In the genomic region with DNA sequence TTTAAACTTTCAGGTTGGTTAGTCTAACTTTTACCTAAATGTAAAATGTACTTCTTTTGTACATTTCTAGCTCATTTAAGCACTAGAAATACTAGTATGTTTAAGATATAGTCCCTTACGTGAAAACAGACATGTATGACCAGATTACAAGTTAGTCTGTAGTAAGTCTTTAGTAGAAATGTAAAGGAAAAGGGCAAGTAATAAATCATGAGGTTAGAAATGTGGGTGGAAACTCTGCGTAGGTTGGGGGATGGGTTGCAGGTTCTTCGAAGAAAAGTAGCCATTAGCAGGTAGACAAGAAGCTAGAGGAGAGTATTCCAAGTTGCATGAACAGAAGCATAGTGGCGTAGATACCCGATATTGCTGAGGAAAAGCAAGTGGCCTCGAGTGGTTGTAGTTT, we compare ENCODE assay signal across 2 cellular contexts.
TF ChIP-seq lines count a peak whose summit lies in the region.

No MANE protein-coding gene starts in this region.

TF ChIP-seq in SK-N-SH, 30 proteins besides CTCF, POLR2A, EP300 and RAD21:
- no peak for TF ChIP-seq CHD2 (IDR thresholded peaks at IDR 0.05; ENCODE audit: low read length, partially characterized antibody)
- no peak for TF ChIP-seq EZH2phosphoT487 (IDR thresholded peaks at IDR 0.05; ENCODE audit: borderline replicate concordance, low read depth)
- no peak for TF ChIP-seq NFIC (IDR thresholded peaks at IDR 0.05; ENCODE audit: borderline replicate concordance)
- no peak for TF ChIP-seq GATA2 (CRISPR knock-in tag; IDR thresholded peaks at IDR 0.05)
- TF ChIP-seq RCOR1 (IDR thresholded peaks at IDR 0.05; ENCODE audit: low read length), result no peak
- TF ChIP-seq, protein P1, sequence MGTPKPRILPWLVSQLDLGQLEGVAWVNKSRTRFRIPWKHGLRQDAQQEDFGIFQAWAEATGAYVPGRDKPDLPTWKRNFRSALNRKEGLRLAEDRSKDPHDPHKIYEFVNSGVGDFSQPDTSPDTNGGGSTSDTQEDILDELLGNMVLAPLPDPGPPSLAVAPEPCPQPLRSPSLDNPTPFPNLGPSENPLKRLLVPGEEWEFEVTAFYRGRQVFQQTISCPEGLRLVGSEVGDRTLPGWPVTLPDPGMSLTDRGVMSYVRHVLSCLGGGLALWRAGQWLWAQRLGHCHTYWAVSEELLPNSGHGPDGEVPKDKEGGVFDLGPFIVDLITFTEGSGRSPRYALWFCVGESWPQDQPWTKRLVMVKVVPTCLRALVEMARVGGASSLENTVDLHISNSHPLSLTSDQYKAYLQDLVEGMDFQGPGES (IDR thresholded peaks at IDR 0.05; ENCODE audit: low read depth, low read length), result no peak
- TF ChIP-seq USF1 (IDR thresholded peaks at IDR 0.05; ENCODE audit: borderline replicate concordance, low read depth), result no peak
- no peak for TF ChIP-seq FOXM1 (IDR thresholded peaks at IDR 0.05; ENCODE audit: low read depth)
- no peak for TF ChIP-seq SIN3A (IDR thresholded peaks at IDR 0.05; ENCODE audit: borderline replicate concordance, low read depth, low read length)
- TF ChIP-seq MEF2A (IDR thresholded peaks at IDR 0.05; ENCODE audit: borderline replicate concordance, low read depth), result no peak
- no peak for TF ChIP-seq TCF12 (IDR thresholded peaks at IDR 0.05)
- TF ChIP-seq RFX5 (IDR thresholded peaks at IDR 0.05; ENCODE audit: low read length), result no peak
- TF ChIP-seq TEAD4 (IDR thresholded peaks at IDR 0.05; ENCODE audit: borderline replicate concordance, insufficient read depth), result no peak
- TF ChIP-seq RXRA (IDR thresholded peaks at IDR 0.05; ENCODE audit: borderline replicate concordance, low read depth), result no peak
- TF ChIP-seq TAF1 (IDR thresholded peaks at IDR 0.05; ENCODE audit: borderline replicate concordance, low read depth, low read length), result no peak
- TF ChIP-seq, protein P2, sequence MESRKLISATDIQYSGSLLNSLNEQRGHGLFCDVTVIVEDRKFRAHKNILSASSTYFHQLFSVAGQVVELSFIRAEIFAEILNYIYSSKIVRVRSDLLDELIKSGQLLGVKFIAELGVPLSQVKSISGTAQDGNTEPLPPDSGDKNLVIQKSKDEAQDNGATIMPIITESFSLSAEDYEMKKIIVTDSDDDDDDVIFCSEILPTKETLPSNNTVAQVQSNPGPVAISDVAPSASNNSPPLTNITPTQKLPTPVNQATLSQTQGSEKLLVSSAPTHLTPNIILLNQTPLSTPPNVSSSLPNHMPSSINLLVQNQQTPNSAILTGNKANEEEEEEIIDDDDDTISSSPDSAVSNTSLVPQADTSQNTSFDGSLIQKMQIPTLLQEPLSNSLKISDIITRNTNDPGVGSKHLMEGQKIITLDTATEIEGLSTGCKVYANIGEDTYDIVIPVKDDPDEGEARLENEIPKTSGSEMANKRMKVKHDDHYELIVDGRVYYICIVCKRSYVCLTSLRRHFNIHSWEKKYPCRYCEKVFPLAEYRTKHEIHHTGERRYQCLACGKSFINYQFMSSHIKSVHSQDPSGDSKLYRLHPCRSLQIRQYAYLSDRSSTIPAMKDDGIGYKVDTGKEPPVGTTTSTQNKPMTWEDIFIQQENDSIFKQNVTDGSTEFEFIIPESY (IDR thresholded peaks at IDR 0.05; ENCODE audit: borderline replicate concordance, low read depth), result no peak
- TF ChIP-seq ELF1 (IDR thresholded peaks at IDR 0.05), result no peak
- TF ChIP-seq, protein P3, sequence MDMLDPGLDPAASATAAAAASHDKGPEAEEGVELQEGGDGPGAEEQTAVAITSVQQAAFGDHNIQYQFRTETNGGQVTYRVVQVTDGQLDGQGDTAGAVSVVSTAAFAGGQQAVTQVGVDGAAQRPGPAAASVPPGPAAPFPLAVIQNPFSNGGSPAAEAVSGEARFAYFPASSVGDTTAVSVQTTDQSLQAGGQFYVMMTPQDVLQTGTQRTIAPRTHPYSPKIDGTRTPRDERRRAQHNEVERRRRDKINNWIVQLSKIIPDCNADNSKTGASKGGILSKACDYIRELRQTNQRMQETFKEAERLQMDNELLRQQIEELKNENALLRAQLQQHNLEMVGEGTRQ (IDR thresholded peaks at IDR 0.05; ENCODE audit: borderline replicate concordance, low read depth, low read length), result no peak

TF ChIP-seq in SK-N-SH treated with all-trans-retinoic acid at 6 μM for 48 hours, 23 proteins besides CTCF, POLR2A, EP300 and RAD21:
- no peak for TF ChIP-seq CSDC2 (CRISPR knock-in tag; IDR thresholded peaks at IDR 0.05)
- TF ChIP-seq GLIS3 (CRISPR knock-in tag; IDR thresholded peaks at IDR 0.05), result no peak
- no peak for TF ChIP-seq PPARA (CRISPR knock-in tag; IDR thresholded peaks at IDR 0.05; ENCODE audit: borderline replicate concordance)
- no peak for TF ChIP-seq ZFP30 (CRISPR knock-in tag; IDR thresholded peaks at IDR 0.05)
- TF ChIP-seq ISL1 (CRISPR knock-in tag; IDR thresholded peaks at IDR 0.05), result no peak
- TF ChIP-seq ZC3H10 (CRISPR knock-in tag; IDR thresholded peaks at IDR 0.05), result no peak
- TF ChIP-seq, protein P4, sequence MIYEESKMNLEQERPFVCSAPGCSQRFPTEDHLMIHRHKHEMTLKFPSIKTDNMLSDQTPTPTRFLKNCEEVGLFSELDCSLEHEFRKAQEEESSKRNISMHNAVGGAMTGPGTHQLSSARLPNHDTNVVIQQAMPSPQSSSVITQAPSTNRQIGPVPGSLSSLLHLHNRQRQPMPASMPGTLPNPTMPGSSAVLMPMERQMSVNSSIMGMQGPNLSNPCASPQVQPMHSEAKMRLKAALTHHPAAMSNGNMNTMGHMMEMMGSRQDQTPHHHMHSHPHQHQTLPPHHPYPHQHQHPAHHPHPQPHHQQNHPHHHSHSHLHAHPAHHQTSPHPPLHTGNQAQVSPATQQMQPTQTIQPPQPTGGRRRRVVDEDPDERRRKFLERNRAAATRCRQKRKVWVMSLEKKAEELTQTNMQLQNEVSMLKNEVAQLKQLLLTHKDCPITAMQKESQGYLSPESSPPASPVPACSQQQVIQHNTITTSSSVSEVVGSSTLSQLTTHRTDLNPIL (CRISPR knock-in tag; IDR thresholded peaks at IDR 0.05; ENCODE audit: low read depth), result no peak
- no peak for TF ChIP-seq RARB (CRISPR knock-in tag; IDR thresholded peaks at IDR 0.05)
- TF ChIP-seq, protein P5, sequence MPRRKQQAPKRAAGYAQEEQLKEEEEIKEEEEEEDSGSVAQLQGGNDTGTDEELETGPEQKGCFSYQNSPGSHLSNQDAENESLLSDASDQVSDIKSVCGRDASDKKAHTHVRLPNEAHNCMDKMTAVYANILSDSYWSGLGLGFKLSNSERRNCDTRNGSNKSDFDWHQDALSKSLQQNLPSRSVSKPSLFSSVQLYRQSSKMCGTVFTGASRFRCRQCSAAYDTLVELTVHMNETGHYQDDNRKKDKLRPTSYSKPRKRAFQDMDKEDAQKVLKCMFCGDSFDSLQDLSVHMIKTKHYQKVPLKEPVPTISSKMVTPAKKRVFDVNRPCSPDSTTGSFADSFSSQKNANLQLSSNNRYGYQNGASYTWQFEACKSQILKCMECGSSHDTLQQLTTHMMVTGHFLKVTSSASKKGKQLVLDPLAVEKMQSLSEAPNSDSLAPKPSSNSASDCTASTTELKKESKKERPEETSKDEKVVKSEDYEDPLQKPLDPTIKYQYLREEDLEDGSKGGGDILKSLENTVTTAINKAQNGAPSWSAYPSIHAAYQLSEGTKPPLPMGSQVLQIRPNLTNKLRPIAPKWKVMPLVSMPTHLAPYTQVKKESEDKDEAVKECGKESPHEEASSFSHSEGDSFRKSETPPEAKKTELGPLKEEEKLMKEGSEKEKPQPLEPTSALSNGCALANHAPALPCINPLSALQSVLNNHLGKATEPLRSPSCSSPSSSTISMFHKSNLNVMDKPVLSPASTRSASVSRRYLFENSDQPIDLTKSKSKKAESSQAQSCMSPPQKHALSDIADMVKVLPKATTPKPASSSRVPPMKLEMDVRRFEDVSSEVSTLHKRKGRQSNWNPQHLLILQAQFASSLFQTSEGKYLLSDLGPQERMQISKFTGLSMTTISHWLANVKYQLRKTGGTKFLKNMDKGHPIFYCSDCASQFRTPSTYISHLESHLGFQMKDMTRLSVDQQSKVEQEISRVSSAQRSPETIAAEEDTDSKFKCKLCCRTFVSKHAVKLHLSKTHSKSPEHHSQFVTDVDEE (CRISPR knock-in tag; IDR thresholded peaks at IDR 0.05), result no peak
- no peak for TF ChIP-seq OSR1 (CRISPR knock-in tag; IDR thresholded peaks at IDR 0.05)
- no peak for TF ChIP-seq ARNTL (CRISPR knock-in tag; IDR thresholded peaks at IDR 0.05; ENCODE audit: borderline replicate concordance, low read depth)
